Comparison of ENCODE assay signal across 20 cellular contexts in the genomic region with DNA sequence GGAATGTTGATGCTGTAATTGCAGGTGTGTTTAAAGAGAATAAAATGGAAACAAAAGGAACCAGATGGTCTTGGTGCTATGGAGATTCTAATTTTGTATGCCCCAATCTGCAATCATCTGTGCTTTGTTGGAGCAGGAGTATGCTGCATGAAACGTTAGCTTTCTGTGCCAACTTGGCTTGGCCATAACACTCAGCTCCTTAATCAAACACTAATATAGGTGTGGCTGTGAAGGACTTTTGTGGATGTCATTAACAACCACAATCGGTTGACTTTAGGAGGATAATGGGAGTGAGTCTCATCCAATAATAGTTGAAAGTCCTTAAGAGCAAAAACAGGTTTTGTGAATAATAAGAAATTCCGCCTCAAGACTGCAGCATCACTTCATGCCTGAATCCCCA.
"Had no signal": no experiment of that assay in that cellular context is flagged by ENCODE, and none has a peak within 500 bp of the region (broad histone marks: within the 10 kb centered on the region; RNA-seq: fewer than 3 reads in every experiment).

No MANE protein-coding gene starts in this region.

- H3K36me3 ChIP-seq: heart left ventricle, neutrophil, right lobe of liver, tibial artery, upper lobe of left lung had no signal

- H3K4me3 Mint-ChIP-seq: stimulated activated memory B cell treated with anti-CD40 and anti-IgM and Interleukin-4, amounts not matched to agents 10 μg/mL and 1 μg/mL and 100 μg/mL, for 72 hours; stimulated activated naive CD8-positive, alpha-beta T cell treated with anti-CD3 and anti-CD28 coated beads, Interleukin-15, Interleukin-2, amounts not matched to agents 100 ng/mL and 50 ng/mL, for 24 hours had no signal

- H3K27ac ChIP-seq: dorsolateral prefrontal cortex, heart left ventricle, neutrophil, psoas muscle, right lobe of liver, tibial artery, upper lobe of left lung had no signal

- H3K27ac Mint-ChIP-seq: naive thymus-derived CD8-positive, alpha-beta T cell; stimulated activated memory B cell treated with anti-CD40 and anti-IgM and Interleukin-4, amounts not matched to agents 10 μg/mL and 1 μg/mL and 100 μg/mL, for 72 hours; stimulated activated naive CD8-positive, alpha-beta T cell treated with anti-CD3 and anti-CD28 coated beads, Interleukin-15, Interleukin-2, amounts not matched to agents 100 ng/mL and 50 ng/mL, for 24 hours had no signal

- H3K36me3 Mint-ChIP-seq: naive thymus-derived CD8-positive, alpha-beta T cell; stimulated activated memory B cell treated with anti-CD40 and anti-IgM and Interleukin-4, amounts not matched to agents 10 μg/mL and 1 μg/mL and 100 μg/mL, for 72 hours had no signal

- FAIRE-seq: frontal cortex, islet of Langerhans had no signal

- H3K4me1 ChIP-seq: heart left ventricle, psoas muscle, right lobe of liver, tibial artery, upper lobe of left lung had no signal

- H3K9me3 Mint-ChIP-seq: stimulated activated naive CD8-positive, alpha-beta T cell treated with anti-CD3 and anti-CD28 coated beads, Interleukin-15, Interleukin-2, amounts not matched to agents 100 ng/mL and 50 ng/mL, for 24 hours had no signal

- H3K27me3 Mint-ChIP-seq: naive thymus-derived CD8-positive, alpha-beta T cell; stimulated activated naive CD8-positive, alpha-beta T cell treated with anti-CD3 and anti-CD28 coated beads, Interleukin-15, Interleukin-2, amounts not matched to agents 100 ng/mL and 50 ng/mL, for 24 hours had no signal

- ATAC-seq: heart left ventricle; mucosa of descending colon; naive thymus-derived CD8-positive, alpha-beta T cell; psoas muscle; right lobe of liver; stimulated activated memory B cell treated with anti-CD40 and anti-IgM and Interleukin-4, amounts not matched to agents 10 μg/mL and 1 μg/mL and 100 μg/mL, for 72 hours had no signal

- H3K9me3 ChIP-seq: heart left ventricle, mucosa of descending colon, neutrophil, psoas muscle, right lobe of liver, tibial artery, upper lobe of left lung had no signal

- H3K27me3 ChIP-seq: heart left ventricle, neutrophil, right lobe of liver, tibial artery, upper lobe of left lung had no signal

- H3K4me1 Mint-ChIP-seq: naive thymus-derived CD8-positive, alpha-beta T cell; stimulated activated memory B cell treated with anti-CD40 and anti-IgM and Interleukin-4, amounts not matched to agents 10 μg/mL and 1 μg/mL and 100 μg/mL, for 72 hours had no signal

- DNase-seq: cortex of kidney; dorsolateral prefrontal cortex; effector CD8-positive, alpha-beta T cell; heart left ventricle; hypothalamus; kidney glomerular epithelial cell; mucosa of descending colon; naive thymus-derived CD8-positive, alpha-beta T cell; psoas muscle; retina; right lobe of liver; stimulated activated CD4-positive, alpha-beta T cell treated with anti-CD3 and anti-CD28 coated beads, Interleukin-4, amount 100 ng/mL, for 1 hour; stimulated activated CD8-positive, alpha-beta memory T cell treated with anti-CD3 and anti-CD28 coated beads, Interleukin-4, amount 100 ng/mL, for 48 hours; tibial artery had no signal

- H3K4me3 ChIP-seq: dorsolateral prefrontal cortex, heart left ventricle, mucosa of descending colon, psoas muscle, right lobe of liver, tibial artery, upper lobe of left lung had no signal
